Comparison of ENCODE assay signal across 17 cellular contexts in genomic region chr16:67694611-67695010, GRCh38. TPM values are rescaled to one million over a fixed set of nuclear protein-coding genes. Genes with fewer than 3 reads are reported as not detected.
DNase-seq lines count a peak whose midpoint lies in the region; ATAC-seq and TF ChIP-seq lines count a peak whose summit lies in the region.
"Had no signal": no experiment of that assay in that cellular context is flagged by ENCODE, and none has a peak within 500 bp of the region (broad histone marks: within the 10 kb centered on the region; RNA-seq: fewer than 3 reads in every experiment).

No MANE protein-coding gene starts in this region.

- no peaks in the 10 kb centered on the region for H3K4me1 ChIP-seq in right atrium auricular region

- H3K9me2 ChIP-seq in SU-DHL-6 (replicated peaks; ENCODE audit: insufficient read depth, low read length) = no peaks in the 10 kb centered on the region

- peaks cover 27% of the 10 kb centered on the region for H3K79me2 ChIP-seq in SU-DHL-6 (ENCODE audit: insufficient read depth, low read length)

- no peaks in the 10 kb centered on the region for H3K9me3 Mint-ChIP-seq in memory B cell
- H3K9me3 Mint-ChIP-seq: CD4-positive, CD25-positive, alpha-beta regulatory T cell had no signal

- intact Hi-C loops in left ventricle myocardium superior (cut with micrococcal nuclease) = no loop called here

- H3K27ac Mint-ChIP-seq in memory B cell = peak overlapping the region; percentile 45
- H3K27ac Mint-ChIP-seq: CD4-positive, CD25-positive, alpha-beta regulatory T cell had no signal

- no peaks in the 10 kb centered on the region for H3K36me3 ChIP-seq in right atrium auricular region
- no peaks in the 10 kb centered on the region for H3K36me3 ChIP-seq in SU-DHL-6 (ENCODE audit: low read length)
- no peaks in the 10 kb centered on the region for H3K36me3 ChIP-seq in MG63

- TF ChIP-seq CTCF in right atrium auricular region (IDR thresholded peaks at IDR 0.05) (no peak), SU-DHL-6 (IDR thresholded peaks at IDR 0.05; ENCODE audit: insufficient read depth, low read length, poor library complexity, severe bottlenecking) (no peak)

- H3K4me3 Mint-ChIP-seq in memory B cell = no peak overlapping the region
- H3K4me3 Mint-ChIP-seq: CD4-positive, CD25-positive, alpha-beta regulatory T cell had no signal

- no peak overlapping the region for H3K9ac ChIP-seq in SU-DHL-6 (ENCODE audit: low read length)
- H3K9ac ChIP-seq: GM23248 had no signal

- H3K4me3 ChIP-seq in right atrium auricular region (no peak overlapping the region), SU-DHL-6 (ENCODE audit: insufficient read depth, low read length, poor library complexity, severe bottlenecking) (no peak overlapping the region), MG63 (no peak overlapping the region)
- H3K4me3 ChIP-seq: GM23248, SK-N-MC had no signal

- peaks cover 7% of the 10 kb centered on the region for H3K36me3 Mint-ChIP-seq in memory B cell

- no peak for DNase-seq in left ventricle myocardium superior
- DNase-seq in right atrium auricular region (ENCODE audit: low spot score) = no peak
- no peak for DNase-seq in memory B cell (ENCODE audit: low spot score in 2 of 2)
- no peak for DNase-seq in DMS 273 (lab: John Stamatoyannopoulos, UW; ENCODE audit: unreplicated experiment)
- no peak for DNase-seq in iPS-NIHi11 (ENCODE audit: low spot score)
- DNase-seq in MG63 = no peak
- DNase-seq: Calu3; CD4-positive, CD25-positive, alpha-beta regulatory T cell; GM23248; HCEC 1CT; NCI-H1417 treated with DMSO at 0.1 percent for 48 hours; NCI-H2029 treated with DMSO at 0.1 percent for 48 hours; NCI-H524 had no signal

- H3K9me3 ChIP-seq in right atrium auricular region = no peaks in the 10 kb centered on the region
- H3K9me3 ChIP-seq in SU-DHL-6 (ENCODE audit: insufficient read depth, low read length) = no peaks in the 10 kb centered on the region
- H3K9me3 ChIP-seq in MG63 = no peaks in the 10 kb centered on the region

- peaks cover 13% of the 10 kb centered on the region for H3K4me1 Mint-ChIP-seq in memory B cell

- H3K4me2 ChIP-seq in SU-DHL-6 (ENCODE audit: low read depth, low read length, poor library complexity, severe bottlenecking) = no peak overlapping the region

- H3K27ac ChIP-seq in right atrium auricular region (no peak overlapping the region), SU-DHL-6 (ENCODE audit: low read depth, low read length) (0 out of 2 replicates have a peak overlapping the region, but pooled peaks have one; percentile 23)
- H3K27ac ChIP-seq: GM23248, HL-60, SK-N-MC had no signal

- H3K27me3 Mint-ChIP-seq in memory B cell = no peaks in the 10 kb centered on the region
- H3K27me3 Mint-ChIP-seq: CD4-positive, CD25-positive, alpha-beta regulatory T cell had no signal

- no peaks in the 10 kb centered on the region for H4K20me1 ChIP-seq in SU-DHL-6 (ENCODE audit: low read depth, low read length)

- 0 out of 2 replicates have a peak, but pooled peaks cover 4% of the 10 kb centered on the region for H3F3A ChIP-seq in SU-DHL-6 (ENCODE audit: insufficient read depth)

- ATAC-seq in left ventricle myocardium superior (peak; percentile 75), memory B cell (ENCODE audit: low read depth) (no peak)
- ATAC-seq: Panc1 had no signal

- H2AFZ ChIP-seq in SU-DHL-6 (ENCODE audit: low read depth, low read length, severe bottlenecking) = no peak overlapping the region
- H2AFZ ChIP-seq: GM23248 had no signal

- H3K27me3 ChIP-seq in right atrium auricular region = no peaks in the 10 kb centered on the region
- no peaks in the 10 kb centered on the region for H3K27me3 ChIP-seq in SU-DHL-6 (ENCODE audit: low read length)
- H3K27me3 ChIP-seq in MG63 = no peaks in the 10 kb centered on the region

RNA-seq across cellular contexts. Expression of gene GFOD2, which starts 24.5 kb away (rescaled TPM):
- 8.1 TPM for total RNA-seq in left ventricle myocardium superior
- total RNA-seq in right atrium auricular region = 1 to 10 TPM; 7.1 to 9.2 TPM
- 11.8 and 13.4 TPM in 2 replicates for total RNA-seq in MG63 (2014; rRNA removed; shearing (Covaris generic); ENCODE audit: low replicate concordance)

RNA-seq across cellular contexts. Expression of gene C16orf86, which starts 28.0 kb away (rescaled TPM):
- total RNA-seq in left ventricle myocardium superior (2.2 TPM), right atrium auricular region (1 to 10 TPM; 3.6 to 7.7 TPM)
- total RNA-seq in MG63 (2014; rRNA removed; shearing (Covaris generic); ENCODE audit: low replicate concordance) = not detected in 2 replicates

RNA-seq across cellular contexts. Expression of gene ENKD1, which starts 28.1 kb away (rescaled TPM):
- total RNA-seq in left ventricle myocardium superior = 9.8 TPM
- 10 to 100 TPM in 1 of 2 donors, 1 to 10 TPM in 1; 9.2 to 12.3 TPM for total RNA-seq in right atrium auricular region
- total RNA-seq in MG63 (2014; rRNA removed; shearing (Covaris generic); ENCODE audit: low replicate concordance) = 8.8 and 15.7 TPM in 2 replicates

RNA-seq across cellular contexts. Expression of gene PARD6A, which starts 33.9 kb away (rescaled TPM):
- total RNA-seq in left ventricle myocardium superior (3.7 TPM), right atrium auricular region (1 to 10 TPM; 3.9 to 5.6 TPM)
- total RNA-seq in MG63 (2014; rRNA removed; shearing (Covaris generic); ENCODE audit: low replicate concordance) = 0.89 and 1.5 TPM in 2 replicates

RNA-seq across cellular contexts. Expression of gene ACD, which starts 34.6 kb away (rescaled TPM):
- total RNA-seq in left ventricle myocardium superior (7.8 TPM), right atrium auricular region (10 to 100 TPM in 1 of 2 donors, 1 to 10 TPM in 1; 7.0 to 10.8 TPM)
- total RNA-seq in MG63 (2014; rRNA removed; shearing (Covaris generic); ENCODE audit: low replicate concordance) = 24.4 and 24.7 TPM in 2 replicates
